28 cellular contexts compared by ENCODE assay signal in genomic region chr18:36387296-36387695, GRCh38.
DNase-seq lines count a peak whose midpoint lies in the region; ATAC-seq and TF ChIP-seq lines count a peak whose summit lies in the region.
"Had no signal": no experiment of that assay in that cellular context is flagged by ENCODE, and none has a peak within 500 bp of the region (broad histone marks: within the 10 kb centered on the region; RNA-seq: fewer than 3 reads in every experiment).

No MANE protein-coding gene starts in this region.

- in situ Hi-C loops in gastrocnemius medialis (cut with MboI; ENCODE audit: low sequenced_read_pairs in 4 of 4): no loop called here

- peak overlapping the region in 9 of 12 donors; percentile 12 to 96 (median 87) for H3K27ac ChIP-seq in heart left ventricle
- H3K27ac ChIP-seq in gastrocnemius medialis: peak overlapping the region in 3 of 4 donors; percentile 56 to 90 (median 64)
- no peak overlapping the region for H3K27ac ChIP-seq in body of pancreas
- H3K27ac ChIP-seq: coronary artery, lower lobe of right lung, upper lobe of left lung had no signal

- DNase-seq in heart left ventricle: no peak
- no peak for DNase-seq in left cardiac atrium
- peak; percentile 55 for DNase-seq in NCI-H2227 (lab: John Stamatoyannopoulos, UW; ENCODE audit: unreplicated experiment)
- peak; percentile 16 for DNase-seq in epithelial cell of esophagus (ENCODE audit: low read depth)
- DNase-seq in gastrocnemius medialis: no peak
- no peak for DNase-seq in posterior cingulate gyrus
- no peak for DNase-seq in body of pancreas
- DNase-seq: ACHN; activated CD4-positive, alpha-beta T cell treated with anti-CD3 and anti-CD28 coated beads for 4 hours; caudate nucleus; CD4-positive, alpha-beta memory T cell; DMS153; effector CD8-positive, alpha-beta T cell; Karpas-422; kidney; lower lobe of right lung; natural killer cell; NCI-H1417; NCI-H2081; NCI-H510A; OCI-M1; stimulated activated naive B cell treated with anti-CD40 and anti-IgM and Interleukin-4, amounts not matched to agents 10 μg/mL and 1 μg/mL and 100 μg/mL, for 72 hours; substantia nigra; upper lobe of left lung had no signal

- TF ChIP-seq POLR2A in heart left ventricle (IDR thresholded peaks at IDR 0.05): no peak
- no peak for TF ChIP-seq POLR2A in gastrocnemius medialis (IDR thresholded peaks at IDR 0.05)
- no peak for TF ChIP-seq POLR2A in body of pancreas (IDR thresholded peaks at IDR 0.05)

- H3K4me1 ChIP-seq in heart left ventricle (peaks cover 0 to 77% (median 24%) of the 10 kb centered on the region in 12 donors), gastrocnemius medialis (peaks cover 39 to 45% of the 10 kb centered on the region in 2 donors), body of pancreas (no peaks in the 10 kb centered on the region)
- H3K4me1 ChIP-seq: HAP-1, lower lobe of right lung, upper lobe of left lung had no signal

- WGBS in heart left ventricle, 4 donors: 41 to 44% (median 43%) methylated on average over 3 of the region's 3 CpGs
- WGBS in body of pancreas, 2 donors: 64 to 78% methylated on average over 3 of the region's 3 CpGs

- intact Hi-C loops in heart left ventricle (cut with DNase I): no loop called here
- intact Hi-C loops in left cardiac atrium (cut with DNase I): no loop called here
- intact Hi-C loops in gastrocnemius medialis (cut with DNase I; ENCODE audit: low total_unique reads): no loop called here
- intact Hi-C loops in posterior cingulate gyrus (cut with DNase I): no loop called here
- intact Hi-C loops in body of pancreas (cut with DNase I): no loop called here

- H3K27me3 ChIP-seq in heart left ventricle (no peaks in the 10 kb centered on the region), gastrocnemius medialis (no peaks in the 10 kb centered on the region), body of pancreas (no peaks in the 10 kb centered on the region)
- H3K27me3 ChIP-seq: upper lobe of left lung had no signal

- H3K9me3 ChIP-seq in heart left ventricle (no peaks in the 10 kb centered on the region), gastrocnemius medialis (no peaks in the 10 kb centered on the region), body of pancreas (no peaks in the 10 kb centered on the region)
- H3K9me3 ChIP-seq: HAP-1, lower lobe of right lung, upper lobe of left lung had no signal

- H3K4me3 ChIP-seq in heart left ventricle (no peak overlapping the region), epithelial cell of esophagus (ENCODE audit: low read length) (no peak overlapping the region), gastrocnemius medialis (no peak overlapping the region), body of pancreas (no peak overlapping the region)
- H3K4me3 ChIP-seq: coronary artery, HAP-1, lower lobe of right lung, upper lobe of left lung had no signal

- H3K36me3 ChIP-seq in heart left ventricle: no peaks in the 10 kb centered on the region
- no peaks in the 10 kb centered on the region for H3K36me3 ChIP-seq in gastrocnemius medialis
- H3K36me3 ChIP-seq in body of pancreas (replicated peaks in 1 of 2; ENCODE audit: insufficient read depth in 1 of 2, low read depth in 2 of 2): no peaks in the 10 kb centered on the region
- H3K36me3 ChIP-seq: HAP-1, lower lobe of right lung, upper lobe of left lung had no signal

- TF ChIP-seq CTCF in heart left ventricle (IDR thresholded peaks at IDR 0.05) (no peak), epithelial cell of esophagus (IDR thresholded peaks at IDR 0.05; ENCODE audit: insufficient read depth, low read depth, low read length, missing control alignments) (no peak), gastrocnemius medialis (IDR thresholded peaks at IDR 0.05 in 4 of 5, conservative IDR thresholded peaks at IDR 0.05 in 1 of 5) (no peak), body of pancreas (IDR thresholded peaks at IDR 0.05) (no peak)

- ATAC-seq in heart left ventricle (no peak), left cardiac atrium (no peak), gastrocnemius medialis (no peak), body of pancreas (no peak), GM18861 (IDR thresholded peaks at IDR 0.05; ENCODE audit: unreplicated experiment) (no peak)
- ATAC-seq: HepG2; natural killer cell; stimulated activated naive B cell treated with anti-CD40 and anti-IgM and Interleukin-4, amounts not matched to agents 10 μg/mL and 1 μg/mL and 100 μg/mL, for 72 hours had no signal

Comparison
In these comparisons a context has a peak if more than half of its experiments do, and no peak if none do; other contexts are left out.
1. DNase-seq: peak in NCI-H2227 (single experiment) and epithelial cell of esophagus (single experiment); none in heart left ventricle (0 of 5), left cardiac atrium (single experiment), gastrocnemius medialis (0 of 2), posterior cingulate gyrus (0 of 10) and body of pancreas (0 of 4).
2. H3K27ac ChIP-seq: peak in heart left ventricle (9 of 12) and gastrocnemius medialis (3 of 4); none in body of pancreas (0 of 4).